8 cellular contexts compared by ENCODE assay signal in the genomic region with DNA sequence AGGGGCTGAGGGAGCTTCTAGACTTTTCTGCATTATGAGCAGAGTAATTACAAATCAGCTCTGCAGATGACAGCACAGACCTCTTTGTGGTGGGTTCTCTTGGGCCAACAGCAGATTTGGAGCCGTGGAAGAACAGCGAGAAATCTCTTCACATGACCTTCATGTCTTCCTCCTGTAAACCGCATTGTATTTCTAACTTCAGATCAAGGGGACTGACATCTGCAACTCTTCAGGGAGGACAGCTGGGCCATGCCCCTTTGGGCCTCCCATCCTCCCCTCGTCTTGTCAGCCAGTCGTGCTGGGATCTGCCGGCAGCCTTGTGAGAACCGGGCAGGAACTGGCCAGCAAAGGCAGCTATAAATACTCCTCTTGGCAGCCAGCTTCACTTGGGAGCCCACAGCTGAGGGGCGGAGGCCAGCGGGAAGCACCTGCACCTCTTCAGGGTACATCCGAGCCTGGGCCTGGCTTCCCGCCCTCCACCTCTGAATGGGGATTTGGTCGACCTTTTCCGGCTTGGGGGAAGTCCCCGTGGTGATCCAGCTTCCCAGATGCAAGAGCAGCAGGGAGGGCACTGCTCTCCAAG. TPM values are rescaled to one million over a fixed set of nuclear protein-coding genes. Genes with fewer than 3 reads are reported as not detected.
DNase-seq lines count a peak whose midpoint lies in the region; ATAC-seq and TF ChIP-seq lines count a peak whose summit lies in the region.

No MANE protein-coding gene starts in this region.

- no peaks in the 10 kb centered on the region for H3K36me3 ChIP-seq in left ventricle myocardium inferior
- no peaks in the 10 kb centered on the region for H3K36me3 ChIP-seq in spleen

- peak; percentile 39 for DNase-seq in RPMI7951 (ENCODE audit: low read depth)
- DNase-seq in left ventricle myocardium inferior: peak; percentile 86
- DNase-seq in spleen: peak; percentile 91
- no peak for DNase-seq in effector CD8-positive, alpha-beta T cell (lab: John Stamatoyannopoulos, UW)
- no peak for DNase-seq in LoVo (ENCODE audit: low spot score)
- DNase-seq in erythroblast (lab: John Stamatoyannopoulos, UW): no peak

- TF ChIP-seq CTCF in left ventricle myocardium inferior (IDR thresholded peaks at IDR 0.05; ENCODE audit: borderline replicate concordance) (no peak), spleen (IDR thresholded peaks at IDR 0.05 in 8 of 11, conservative IDR thresholded peaks at IDR 0.05 in 3 of 11) (no peak)

- intact Hi-C loops in left ventricle myocardium inferior (cut with micrococcal nuclease) (no loop called here), spleen (cut with DNase I; ENCODE audit: low total_unique reads) (loop anchor here (10.0 kb wide), 1 partner anchor 90 kb away; the partner anchor contains the start of gene RAPGEF5)

- H3K27ac ChIP-seq in left ventricle myocardium inferior (replicated peaks): peak overlapping the region; percentile 91
- peak overlapping the region; percentile 66 to 89 (median 78) for H3K27ac ChIP-seq in spleen

- TF ChIP-seq POLR2A in spleen (IDR thresholded peaks at IDR 0.05) (no peak), erythroblast (IDR thresholded peaks at IDR 0.05; ENCODE audit: low read length) (no peak)

- H3K9me3 ChIP-seq in left ventricle myocardium inferior (replicated peaks): no peaks in the 10 kb centered on the region
- no peaks in the 10 kb centered on the region for H3K9me3 ChIP-seq in spleen

- 4 to 17% (median 6%) methylated on average over 14 of the region's 14 CpGs for WGBS in spleen, 5 donors

- ATAC-seq in GM18502 (IDR thresholded peaks at IDR 0.05; ENCODE audit: poor library complexity, unreplicated experiment): peak; percentile 39
- ATAC-seq in HG02970 (IDR thresholded peaks at IDR 0.05; ENCODE audit: low FRiP score, unreplicated experiment): peak; percentile 33

- H3K4me1 ChIP-seq in left ventricle myocardium inferior (peaks cover 36% of the 10 kb centered on the region), spleen (peaks cover 18 to 48% (median 33%) of the 10 kb centered on the region in 6 donors)

- peak overlapping the region; percentile 20 for H3K4me3 ChIP-seq in left ventricle myocardium inferior
- H3K4me3 ChIP-seq in spleen: peak overlapping the region in 1 of 8 donors; percentile 25

- no peaks in the 10 kb centered on the region for H3K27me3 ChIP-seq in left ventricle myocardium inferior (ENCODE audit: low read depth)
- H3K27me3 ChIP-seq in spleen (replicated peaks in 1 of 7): no peaks in the 10 kb centered on the region

RNA-seq across cellular contexts. Expression of gene STEAP1B, which starts 54.8 kb away (rescaled TPM):
- total RNA-seq in RPMI7951 (2014; rRNA removed; shearing (Covaris generic)): 78.6 and 89.9 TPM in 2 replicates
- total RNA-seq in left ventricle myocardium inferior (0.63 TPM), spleen (10 to 100 TPM; 12.5 to 20.3 (median 13.1) TPM)
- polyA plus RNA-seq in spleen: 10 to 100 TPM in 1 of 3 donors, 1 to 10 TPM in 2; 5.9 to 22.5 (median 7.4) TPM

Comparison
In these comparisons a context has a peak if more than half of its experiments do, and no peak if none do; other contexts are left out.
1. DNase-seq: peak in RPMI7951 (single experiment), left ventricle myocardium inferior (single experiment) and spleen (single experiment); none in effector CD8-positive, alpha-beta T cell (single experiment), LoVo (single experiment) and erythroblast (0 of 2).